Comparison of ENCODE assay signal across 8 cellular contexts in genomic region chr9:97923529-97924108, GRCh38. TPM values are rescaled to one million over a fixed set of nuclear protein-coding genes. Genes with fewer than 3 reads are reported as not detected.
A peak's percentile ranks its signal among the peaks of the same experiment; 100 is the strongest.
DNase-seq lines count a peak whose midpoint lies in the region; ATAC-seq, FAIRE-seq and TF ChIP-seq lines count a peak whose summit lies in the region.

No MANE protein-coding gene starts in this region.

- POLR2A ChIA-PET in A549 (lab: Yijun Ruan, JAX) = interaction anchor here (1.1 to 2.2 kb wide), 3 partner anchors 10 to 218 kb away, joined by 3 to 14 read pairs (median 4); no protein-coding TSS in a partner anchor
- POLR2A ChIA-PET in naive thymus-derived CD8-positive, alpha-beta T cell (lab: Charles Lee) = interaction anchor here (1.0 to 9.2 kb wide), 15 partner anchors 14 to 333 kb away, joined by 3 to 349 read pairs (median 12); partner anchors contain the start of genes ANP32B, HEMGN and TBC1D2

- H3K4me2 ChIP-seq in A549 = peak overlapping the region; percentile 93

- peaks cover 3% of the 10 kb centered on the region for H3K27me3 ChIP-seq in NT2/D1 (ENCODE audit: insufficient read depth, insufficient read length)

- peak overlapping the region; percentile 98 to 99 (median 99) for H3K27ac Mint-ChIP-seq in naive thymus-derived CD8-positive, alpha-beta T cell

- no peak for TF ChIP-seq EP300 in A549 (IDR thresholded peaks at IDR 0.05)

- TF ChIP-seq POLR2A in A549 (IDR thresholded peaks at IDR 0.05; ENCODE audit: low read length) = no peak
- no peak for TF ChIP-seq POLR2A in GM18505 (IDR thresholded peaks at IDR 0.05; ENCODE audit: borderline replicate concordance, extremely low read depth, insufficient read depth, insufficient read length)

- peak; percentile 45 to 91 for TF ChIP-seq RAD21 in A549 (conservative IDR thresholded peaks at IDR 0.05 in 1 of 2, IDR thresholded peaks at IDR 0.05 in 1 of 2)

- 0 out of 3 replicates have a peak, but pooled peaks cover 5% of the 10 kb centered on the region for H3K4me1 ChIP-seq in A549
- no peaks in the 10 kb centered on the region for H3K4me1 ChIP-seq in NT2/D1 (ENCODE audit: insufficient read depth, insufficient read length)

- peak overlapping the region; percentile 55; the same call in 2 of the 3 replicates for H3K4me3 ChIP-seq in A549
- no peak overlapping the region for H3K4me3 ChIP-seq in NT2/D1 (ENCODE audit: insufficient read length, low read depth)
- peak overlapping the region; percentile 42 for H3K4me3 ChIP-seq in epithelial cell of proximal tubule (ENCODE audit: low read depth, low read length)

- WGBS in A549 (ENCODE audit: missing lambda C conversion rate) = 1% methylated on average over 8 of the region's 8 CpGs

- no peaks in the 10 kb centered on the region for H3K9me3 Mint-ChIP-seq in naive thymus-derived CD8-positive, alpha-beta T cell

- FAIRE-seq in A549 (lab: Jason Lieb, UNC) = peak; percentile 7

- DNase-seq in A549 (ENCODE audit: low read depth in 1 of 2, low spot score in 1 of 2) = peak; percentile 51 to 85
- DNase-seq in HuH-7.5 (ENCODE audit: low spot score) = peak; percentile 13
- peak; percentile 43 for DNase-seq in NT2/D1 (ENCODE audit: low read depth, low spot score)
- peak; percentile 68 for DNase-seq in activated T-cell treated with anti-CD3 and anti-CD28 coated beads for 1 hour (ENCODE audit: low read depth)
- peak; percentile 42 for DNase-seq in epithelial cell of proximal tubule (ENCODE audit: low read depth)
- DNase-seq in naive thymus-derived CD8-positive, alpha-beta T cell = peak; percentile 41 to 90 (median 77)
- peak; percentile 75 for DNase-seq in stimulated activated naive CD8-positive, alpha-beta T cell treated with anti-CD3 and anti-CD28 coated beads, Interleukin-15, Interleukin-2, amounts not matched to agents 100 U/mL and 50 U/mL, for 24 hours

- CTCF ChIA-PET in A549 (lab: Yijun Ruan, JAX) = interaction anchor here (0.6 to 7.5 kb wide), 73 partner anchors 11 to 852 kb away, joined by 3 to 116 read pairs (median 4); partner anchors contain the start of genes ANP32B, HEMGN and NANS

- H3K9me3 ChIP-seq in A549 (no peaks in the 10 kb centered on the region), NT2/D1 (ENCODE audit: insufficient read depth, low read length) (no peaks in the 10 kb centered on the region)

- no peaks in the 10 kb centered on the region for H3K36me3 ChIP-seq in NT2/D1 (ENCODE audit: insufficient read depth, insufficient read length, low read length)

- TF ChIP-seq CTCF in A549 (IDR thresholded peaks at IDR 0.05) (peak; percentile 99), epithelial cell of proximal tubule (conservative IDR thresholded peaks at IDR 0.05; ENCODE audit: low read depth, low read length) (peak; percentile 77)

- H3K4me3 Mint-ChIP-seq in naive thymus-derived CD8-positive, alpha-beta T cell = peak overlapping the region; percentile 76 to 95 (median 94)

- peak; percentile 60 to 72; a peak in 5 of 6 replicates for ATAC-seq in A549
- peak; percentile 28 for ATAC-seq in GM18505 (IDR thresholded peaks at IDR 0.05; ENCODE audit: unreplicated experiment)
- peak; percentile 15 to 18 for ATAC-seq in naive thymus-derived CD8-positive, alpha-beta T cell
- peak; percentile 37 for ATAC-seq in stimulated activated naive CD8-positive, alpha-beta T cell treated with anti-CD3 and anti-CD28 coated beads, Interleukin-15, Interleukin-2, amounts not matched to agents 100 U/mL and 50 U/mL, for 24 hours

- peaks cover 0 to 5% (median 0%) of the 10 kb centered on the region in 5 donors for H3K27me3 Mint-ChIP-seq in naive thymus-derived CD8-positive, alpha-beta T cell

- H3K36me3 Mint-ChIP-seq in naive thymus-derived CD8-positive, alpha-beta T cell = peaks cover 0 to 5% (median 0%) of the 10 kb centered on the region in 3 donors

- peak overlapping the region; percentile 39 for H3K9ac ChIP-seq in NT2/D1 (ENCODE audit: insufficient read length, low read depth)

- peaks cover 24 to 57% (median 48%) of the 10 kb centered on the region in 4 donors for H3K4me1 Mint-ChIP-seq in naive thymus-derived CD8-positive, alpha-beta T cell

- peak overlapping the region; percentile 48 to 95; a peak in 3 of 6 replicates for H3K27ac ChIP-seq in A549

TF ChIP-seq in A549, 52 proteins besides CTCF, POLR2A, EP300 and RAD21:
- TF ChIP-seq NPAS2 (CRISPR knock-in tag; IDR thresholded peaks at IDR 0.05; ENCODE audit: borderline replicate concordance) = no peak
- TF ChIP-seq FOXS1 (CRISPR knock-in tag; IDR thresholded peaks at IDR 0.05) = peak; percentile 68; the same call in 1 of the 2 replicates
- TF ChIP-seq FOSB (CRISPR knock-in tag; IDR thresholded peaks at IDR 0.05) = no peak
- TF ChIP-seq KDM5A (IDR thresholded peaks at IDR 0.05) = no peak
- TF ChIP-seq HOXB5 (CRISPR knock-in tag; IDR thresholded peaks at IDR 0.05) = no peak
- no peak for TF ChIP-seq ESRRA (IDR thresholded peaks at IDR 0.05; ENCODE audit: borderline replicate concordance, low read length)
- no peak for TF ChIP-seq ZSCAN20 (CRISPR knock-in tag; IDR thresholded peaks at IDR 0.05)
- TF ChIP-seq MAFK (IDR thresholded peaks at IDR 0.05; ENCODE audit: partially characterized antibody) = no peak
- TF ChIP-seq CEBPB (IDR thresholded peaks at IDR 0.05) = no peak
- TF ChIP-seq RCOR1 (IDR thresholded peaks at IDR 0.05; ENCODE audit: low read depth, low read length) = no peak
- no peak for TF ChIP-seq SREBF2 (IDR thresholded peaks at IDR 0.05)
- no peak for TF ChIP-seq TFCP2L1 (CRISPR knock-in tag; IDR thresholded peaks at IDR 0.05)
- TF ChIP-seq EHMT2 (IDR thresholded peaks at IDR 0.05; ENCODE audit: low read depth) = no peak
- TF ChIP-seq MAX (IDR thresholded peaks at IDR 0.05) = peak; percentile 62
- TF ChIP-seq MYC (IDR thresholded peaks at IDR 0.05; ENCODE audit: borderline replicate concordance, low read length) = no peak
- no peak for TF ChIP-seq NR3C1 (IDR thresholded peaks at IDR 0.05)
- TF ChIP-seq BCL3 (IDR thresholded peaks at IDR 0.05) = no peak
- no peak for TF ChIP-seq CBX2 (IDR thresholded peaks at IDR 0.05; ENCODE audit: borderline replicate concordance, low read depth)
- TF ChIP-seq ZC3H11A (IDR thresholded peaks at IDR 0.05) = no peak
- TF ChIP-seq FOSL2 (IDR thresholded peaks at IDR 0.05) = no peak
- peak; percentile 55 for TF ChIP-seq FOSL2 (CRISPR knock-in tag; IDR thresholded peaks at IDR 0.05)
- peak; percentile 84 for TF ChIP-seq SMC3 (IDR thresholded peaks at IDR 0.05)
- TF ChIP-seq TP53 (CRISPR knock-in tag; IDR thresholded peaks at IDR 0.05) = no peak
- TF ChIP-seq JUN (IDR thresholded peaks at IDR 0.05) = no peak
- TF ChIP-seq HEYL (CRISPR knock-in tag; IDR thresholded peaks at IDR 0.05) = no peak

RNA-seq across cellular contexts. Expression of gene TRMO, which starts 1.3 kb away (rescaled TPM):
- polyA plus RNA-seq in A549 (2011; rRNA removed) (18.8 and 19.4 TPM in 2 replicates), A549 (2017; fragmentation: RNase III; extraction: RNeasy Plus Mini Kit Qiagen cat#74134 plus additional on column Dnase treatment) (12.0 to 13.1 TPM (median 12.3 TPM) in 3 replicates)
- polyA plus RNA-seq in A549 (2012; cell fraction: cytosol; rRNA removed) = 11.3 and 12.2 TPM in 2 replicates
- polyA plus RNA-seq in A549 (2012; cell fraction: nucleus; rRNA removed) = 8.0 and 15.0 TPM in 2 replicates
- polyA minus RNA-seq in A549 (2011; rRNA and poly(A)+ RNA removed) = 15.9 and 16.4 TPM in 2 replicates
- 12.2 and 18.2 TPM in 2 replicates for total RNA-seq in epithelial cell of proximal tubule
- total RNA-seq in naive thymus-derived CD8-positive, alpha-beta T cell = 10 to 100 TPM; 40.2 to 51.5 TPM
- polyA plus RNA-seq in naive thymus-derived CD8-positive, alpha-beta T cell = 10 to 100 TPM; 11.7 to 18.0 (median 13.8) TPM

RNA-seq across cellular contexts. Expression of gene HEMGN, which starts 14.4 kb away (rescaled TPM):
- polyA plus RNA-seq in A549 (2011; rRNA removed) (not detected in 2 replicates), A549 (2017; fragmentation: RNase III; extraction: RNeasy Plus Mini Kit Qiagen cat#74134 plus additional on column Dnase treatment) (not detected in 3 replicates)
- not detected in 2 replicates for polyA plus RNA-seq in A549 (2012; cell fraction: cytosol; rRNA removed)
- polyA plus RNA-seq in A549 (2012; cell fraction: nucleus; rRNA removed) = not detected in 2 replicates
- not detected in 2 replicates for polyA minus RNA-seq in A549 (2011; rRNA and poly(A)+ RNA removed)
- not detected in 2 replicates for total RNA-seq in epithelial cell of proximal tubule
- total RNA-seq in naive thymus-derived CD8-positive, alpha-beta T cell = 1 to 10 TPM; 1.9 to 3.4 TPM
- polyA plus RNA-seq in naive thymus-derived CD8-positive, alpha-beta T cell = 10 to 100 TPM in 1 of 3 donors, 1 to 10 TPM in 2; 7.6 to 11.0 (median 8.3) TPM

RNA-seq across cellular contexts. Expression of gene ANP32B, which starts 59.5 kb away (rescaled TPM):
- polyA plus RNA-seq in A549 (2011; rRNA removed) (97.0 and 127 TPM in 2 replicates), A549 (2017; fragmentation: RNase III; extraction: RNeasy Plus Mini Kit Qiagen cat#74134 plus additional on column Dnase treatment) (346 to 360 TPM (median 350 TPM) in 3 replicates)
- 49.0 and 58.8 TPM in 2 replicates for polyA plus RNA-seq in A549 (2012; cell fraction: cytosol; rRNA removed)
- polyA plus RNA-seq in A549 (2012; cell fraction: nucleus; rRNA removed) = 12.9 and 16.1 TPM in 2 replicates
- polyA minus RNA-seq in A549 (2011; rRNA and poly(A)+ RNA removed) = 24.4 and 30.3 TPM in 2 replicates
- total RNA-seq in epithelial cell of proximal tubule = 35.8 and 39.2 TPM in 2 replicates
- 100 to 1,000 TPM; 200 to 205 TPM for total RNA-seq in naive thymus-derived CD8-positive, alpha-beta T cell
- polyA plus RNA-seq in naive thymus-derived CD8-positive, alpha-beta T cell = 100 to 1,000 TPM in 2 of 3 donors, 10 to 100 TPM in 1; 87.8 to 110 (median 108) TPM

Comparison
In these comparisons a context has a peak if more than half of its experiments do, and no peak if none do; other contexts are left out.
1. DNase-seq: peak in every context shown above with its lines; median percentile 77 in naive thymus-derived CD8-positive, alpha-beta T cell; 75 in stimulated activated naive CD8-positive, alpha-beta T cell treated with anti-CD3 and anti-CD28 coated beads, Interleukin-15, Interleukin-2, amounts not matched to agents 100 U/mL and 50 U/mL, for 24 hours; 68 in A549; 68 in activated T-cell treated with anti-CD3 and anti-CD28 coated beads for 1 hour; 43 in NT2/D1; 42 in epithelial cell of proximal tubule; 13 in HuH-7.5.